In genomic region chr3:119831022-119831421, GRCh38 we compare ENCODE assay signal across 1 cellular context.
TF ChIP-seq lines count a peak whose summit lies in the region.

No MANE protein-coding gene starts in this region.

TF ChIP-seq in IMR-90, 13 proteins besides CTCF, POLR2A, EP300 and RAD21 (continued from another document):
- TF ChIP-seq FOS (IDR thresholded peaks at IDR 0.05; ENCODE audit: low read depth, low read length) (no peak), ELK1 (IDR thresholded peaks at IDR 0.05; ENCODE audit: borderline replicate concordance, low read depth, low read length) (no peak), USF2 (IDR thresholded peaks at IDR 0.05; ENCODE audit: low read depth, low read length) (no peak), CHD1 (IDR thresholded peaks at IDR 0.05; ENCODE audit: low read depth, low read length) (no peak), SMC3 (IDR thresholded peaks at IDR 0.05; ENCODE audit: low read depth, low read length) (no peak), BHLHE40 (IDR thresholded peaks at IDR 0.05; ENCODE audit: low read depth, low read length) (no peak), RFX5 (IDR thresholded peaks at IDR 0.05; ENCODE audit: low read depth, low read length) (no peak), MXI1 (IDR thresholded peaks at IDR 0.05; ENCODE audit: borderline replicate concordance, low read depth, low read length) (no peak), MAFK (IDR thresholded peaks at IDR 0.05; ENCODE audit: low read depth, low read length) (no peak), CEBPB (IDR thresholded peaks at IDR 0.05; ENCODE audit: low read depth, low read length) (no peak)
